Comparison of ENCODE assay signal across 11 cellular contexts in the genomic region with DNA sequence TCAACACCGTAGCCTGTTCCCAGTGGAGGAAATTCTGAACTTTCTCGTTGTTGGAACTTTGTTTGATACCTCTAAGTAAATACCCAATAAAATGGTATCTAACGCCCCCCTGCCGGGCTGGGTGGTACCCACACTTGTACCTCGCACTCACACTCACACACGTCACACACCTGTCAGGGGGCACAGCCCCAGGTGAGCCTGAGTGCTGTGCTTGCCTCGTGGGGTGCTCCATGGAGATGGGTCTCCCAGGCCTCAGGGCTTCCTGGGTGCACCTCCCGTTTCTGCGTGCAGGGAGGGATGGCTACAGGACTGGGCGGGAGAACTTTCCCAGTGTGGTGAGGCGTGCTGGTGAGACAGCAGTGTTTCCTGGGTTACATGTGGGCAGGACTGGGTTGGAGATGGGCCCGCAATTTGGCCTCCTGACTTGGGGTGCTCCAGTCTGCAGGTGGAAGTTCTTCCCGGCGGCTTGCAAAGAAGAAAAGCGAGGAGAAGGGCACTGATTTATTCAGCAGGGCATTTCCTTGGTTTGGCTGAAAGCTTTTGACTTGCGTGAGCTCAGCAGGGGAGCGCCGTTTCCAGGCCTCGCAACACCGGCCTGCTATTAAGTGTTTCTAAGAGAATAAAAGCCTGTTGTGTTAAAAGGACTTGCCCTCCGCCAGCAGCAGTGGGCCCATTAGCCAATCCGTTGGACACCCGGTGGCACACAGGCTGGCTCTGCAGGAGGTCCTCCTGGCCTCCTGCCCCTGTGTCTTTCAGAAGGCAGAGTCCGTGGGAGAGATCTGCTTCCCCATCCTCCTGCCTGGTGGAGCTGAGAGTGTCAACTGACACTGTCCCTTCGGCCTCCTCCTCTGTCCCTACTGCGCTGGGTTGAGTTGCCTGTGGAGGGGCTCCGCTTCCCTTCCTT.
DNase-seq lines count a peak whose midpoint lies in the region; ATAC-seq and TF ChIP-seq lines count a peak whose summit lies in the region.
"Had no signal": no experiment of that assay in that cellular context is flagged by ENCODE, and none has a peak within 500 bp of the region (broad histone marks: within the 10 kb centered on the region; RNA-seq: fewer than 3 reads in every experiment).

No MANE protein-coding gene starts in this region.

- no peak overlapping the region for H3K4me3 ChIP-seq in thyroid gland (replicated peaks in 1 of 3)
- H3K4me3 ChIP-seq in esophagus squamous epithelium = no peak overlapping the region

- CTCF ChIA-PET in WTC11 (lab: Charles Lee) = interaction anchor here (0.9 to 1.7 kb wide), 5 partner anchors 33 to 81 kb away, joined by 3 to 6 read pairs (median 5); partner anchors contain the start of gene KIF26B
- CTCF ChIA-PET in GM10248 (lab: Yijun Ruan, JAX) = no interaction called here

- no peaks in the 10 kb centered on the region for H3K36me3 Mint-ChIP-seq in WTC11
- H3K36me3 Mint-ChIP-seq: activated naive CD8-positive, alpha-beta T cell treated with anti-CD3 and anti-CD28 coated beads, Interleukin-2, amount 10 ng/mL, durations not matched to agents 7 days and 5 days had no signal

- H3K4me3 Mint-ChIP-seq in WTC11 = peak overlapping the region; percentile 12
- H3K4me3 Mint-ChIP-seq: activated naive CD8-positive, alpha-beta T cell treated with anti-CD3 and anti-CD28 coated beads, Interleukin-2, amount 10 ng/mL, durations not matched to agents 7 days and 5 days had no signal

- H3K27me3 Mint-ChIP-seq in WTC11 (ENCODE audit: low read depth) = peaks cover 8% of the 10 kb centered on the region; the same call in 1 of the 2 replicates

- DNase-seq in NCI-H510A treated with DMSO at 0.1 percent for 48 hours (lab: John Stamatoyannopoulos, UW) (peak; percentile 34), NCI-H510A (lab: John Stamatoyannopoulos, UW) (no peak), WTC11 (ENCODE audit: low spot score) (peak; percentile 56), iPS-NIHi7 (ENCODE audit: extremely low spot score) (peak; percentile 68), thyroid gland (peak; percentile 77 to 81), RKO (ENCODE audit: low spot score) (no peak), GM10248 (ENCODE audit: extremely low spot score) (no peak), esophagus squamous epithelium (lab: John Stamatoyannopoulos, UW) (no peak)
- DNase-seq: activated CD4-positive, alpha-beta T cell treated with anti-CD3 and anti-CD28 coated beads, Interleukin-2, amount 50 U/mL, for 4 hours; activated naive CD8-positive, alpha-beta T cell treated with anti-CD3 and anti-CD28 coated beads, Interleukin-2, amount 10 ng/mL, durations not matched to agents 7 days and 5 days; NCI-H1436 treated with DMSO at 0.1 percent for 48 hours had no signal

- no peak overlapping the region for H3K27ac Mint-ChIP-seq in WTC11
- H3K27ac Mint-ChIP-seq: activated naive CD8-positive, alpha-beta T cell treated with anti-CD3 and anti-CD28 coated beads, Interleukin-2, amount 10 ng/mL, durations not matched to agents 7 days and 5 days had no signal

- POLR2A ChIA-PET in WTC11 (lab: Charles Lee) (no interaction called here), GM10248 (lab: Yijun Ruan, JAX) (no interaction called here)

- no peaks in the 10 kb centered on the region for H3K9me3 Mint-ChIP-seq in WTC11
- H3K9me3 Mint-ChIP-seq: activated naive CD8-positive, alpha-beta T cell treated with anti-CD3 and anti-CD28 coated beads, Interleukin-2, amount 10 ng/mL, durations not matched to agents 7 days and 5 days had no signal

- peaks cover 13 to 15% of the 10 kb centered on the region in 2 donors for H3K4me1 ChIP-seq in thyroid gland
- H3K4me1 ChIP-seq in esophagus squamous epithelium = no peaks in the 10 kb centered on the region

- WGBS in thyroid gland, 2 donors = 51 to 55% methylated on average over 23 to 27 of the region's 27 CpGs
- WGBS in esophagus squamous epithelium, 2 donors = 75 to 84% methylated on average over 8 to 17 of the region's 27 CpGs

- TF ChIP-seq CTCF in WTC11 (IDR thresholded peaks at IDR 0.05) (no peak), thyroid gland (IDR thresholded peaks at IDR 0.05) (no peak), GM10248 (IDR thresholded peaks at IDR 0.05; ENCODE audit: control extremely low read depth, extremely low read depth, low read depth, missing control alignments) (no peak), esophagus squamous epithelium (IDR thresholded peaks at IDR 0.05) (no peak)

- H3K27me3 ChIP-seq in thyroid gland = no peaks in the 10 kb centered on the region
- no peaks in the 10 kb centered on the region for H3K27me3 ChIP-seq in esophagus squamous epithelium

- ATAC-seq in WTC11 = peak; percentile 82

- no peak for TF ChIP-seq POLR2A in thyroid gland (IDR thresholded peaks at IDR 0.05)
- no peak for TF ChIP-seq POLR2A in esophagus squamous epithelium (IDR thresholded peaks at IDR 0.05)

- no peaks in the 10 kb centered on the region for H3K36me3 ChIP-seq in thyroid gland
- H3K36me3 ChIP-seq in esophagus squamous epithelium = no peaks in the 10 kb centered on the region

- no peaks in the 10 kb centered on the region for H3K9me3 ChIP-seq in thyroid gland
- H3K9me3 ChIP-seq in esophagus squamous epithelium = no peaks in the 10 kb centered on the region

- H3K27ac ChIP-seq in thyroid gland (peak overlapping the region; percentile 47 to 79 (median 71)), esophagus squamous epithelium (no peak overlapping the region)

- intact Hi-C loops in thyroid gland (cut with DNase I) (no loop called here), esophagus squamous epithelium (cut with DNase I) (no loop called here)

- peaks cover 14% of the 10 kb centered on the region for H3K4me1 Mint-ChIP-seq in WTC11
- H3K4me1 Mint-ChIP-seq: activated naive CD8-positive, alpha-beta T cell treated with anti-CD3 and anti-CD28 coated beads, Interleukin-2, amount 10 ng/mL, durations not matched to agents 7 days and 5 days had no signal

TF ChIP-seq in WTC11, 78 proteins besides CTCF, POLR2A, EP300 and RAD21:
- TF ChIP-seq, protein P1, sequence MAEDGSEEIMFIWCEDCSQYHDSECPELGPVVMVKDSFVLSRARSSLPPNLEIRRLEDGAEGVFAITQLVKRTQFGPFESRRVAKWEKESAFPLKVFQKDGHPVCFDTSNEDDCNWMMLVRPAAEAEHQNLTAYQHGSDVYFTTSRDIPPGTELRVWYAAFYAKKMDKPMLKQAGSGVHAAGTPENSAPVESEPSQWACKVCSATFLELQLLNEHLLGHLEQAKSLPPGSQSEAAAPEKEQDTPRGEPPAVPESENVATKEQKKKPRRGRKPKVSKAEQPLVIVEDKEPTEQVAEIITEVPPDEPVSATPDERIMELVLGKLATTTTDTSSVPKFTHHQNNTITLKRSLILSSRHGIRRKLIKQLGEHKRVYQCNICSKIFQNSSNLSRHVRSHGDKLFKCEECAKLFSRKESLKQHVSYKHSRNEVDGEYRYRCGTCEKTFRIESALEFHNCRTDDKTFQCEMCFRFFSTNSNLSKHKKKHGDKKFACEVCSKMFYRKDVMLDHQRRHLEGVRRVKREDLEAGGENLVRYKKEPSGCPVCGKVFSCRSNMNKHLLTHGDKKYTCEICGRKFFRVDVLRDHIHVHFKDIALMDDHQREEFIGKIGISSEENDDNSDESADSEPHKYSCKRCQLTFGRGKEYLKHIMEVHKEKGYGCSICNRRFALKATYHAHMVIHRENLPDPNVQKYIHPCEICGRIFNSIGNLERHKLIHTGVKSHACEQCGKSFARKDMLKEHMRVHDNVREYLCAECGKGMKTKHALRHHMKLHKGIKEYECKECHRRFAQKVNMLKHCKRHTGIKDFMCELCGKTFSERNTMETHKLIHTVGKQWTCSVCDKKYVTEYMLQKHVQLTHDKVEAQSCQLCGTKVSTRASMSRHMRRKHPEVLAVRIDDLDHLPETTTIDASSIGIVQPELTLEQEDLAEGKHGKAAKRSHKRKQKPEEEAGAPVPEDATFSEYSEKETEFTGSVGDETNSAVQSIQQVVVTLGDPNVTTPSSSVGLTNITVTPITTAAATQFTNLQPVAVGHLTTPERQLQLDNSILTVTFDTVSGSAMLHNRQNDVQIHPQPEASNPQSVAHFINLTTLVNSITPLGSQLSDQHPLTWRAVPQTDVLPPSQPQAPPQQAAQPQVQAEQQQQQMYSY (CRISPR knock-in tag; IDR thresholded peaks at IDR 0.05) = no peak
- TF ChIP-seq HMGA2 (CRISPR knock-in tag; IDR thresholded peaks at IDR 0.05) (0 out of 2 replicates have a peak, but pooled peaks have one; percentile 9), ZNF423 (CRISPR knock-in tag; IDR thresholded peaks at IDR 0.05) (peak; percentile 94), ZNF317 (CRISPR knock-in tag; IDR thresholded peaks at IDR 0.05; ENCODE audit: borderline replicate concordance, low read depth) (no peak), ATF2 (CRISPR knock-in tag; IDR thresholded peaks at IDR 0.05; ENCODE audit: borderline replicate concordance, low read depth) (no peak)
- TF ChIP-seq, protein P2, sequence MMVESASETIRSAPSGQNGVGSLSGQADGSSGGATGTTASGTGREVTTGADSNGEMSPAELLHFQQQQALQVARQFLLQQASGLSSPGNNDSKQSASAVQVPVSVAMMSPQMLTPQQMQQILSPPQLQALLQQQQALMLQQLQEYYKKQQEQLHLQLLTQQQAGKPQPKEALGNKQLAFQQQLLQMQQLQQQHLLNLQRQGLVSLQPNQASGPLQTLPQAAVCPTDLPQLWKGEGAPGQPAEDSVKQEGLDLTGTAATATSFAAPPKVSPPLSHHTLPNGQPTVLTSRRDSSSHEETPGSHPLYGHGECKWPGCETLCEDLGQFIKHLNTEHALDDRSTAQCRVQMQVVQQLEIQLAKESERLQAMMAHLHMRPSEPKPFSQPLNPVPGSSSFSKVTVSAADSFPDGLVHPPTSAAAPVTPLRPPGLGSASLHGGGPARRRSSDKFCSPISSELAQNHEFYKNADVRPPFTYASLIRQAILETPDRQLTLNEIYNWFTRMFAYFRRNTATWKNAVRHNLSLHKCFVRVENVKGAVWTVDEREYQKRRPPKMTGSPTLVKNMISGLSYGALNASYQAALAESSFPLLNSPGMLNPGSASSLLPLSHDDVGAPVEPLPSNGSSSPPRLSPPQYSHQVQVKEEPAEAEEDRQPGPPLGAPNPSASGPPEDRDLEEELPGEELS (CRISPR knock-in tag; IDR thresholded peaks at IDR 0.05) = no peak

Comparison
In these comparisons a context has a peak if more than half of its experiments do, and no peak if none do; other contexts are left out.
1. DNase-seq: peak in NCI-H510A treated with DMSO at 0.1 percent for 48 hours (single experiment), WTC11 (single experiment), iPS-NIHi7 (single experiment) and thyroid gland (2 of 2); none in NCI-H510A (single experiment), RKO (single experiment), GM10248 (single experiment) and esophagus squamous epithelium (single experiment).
2. H3K27ac ChIP-seq: peak in thyroid gland (3 of 3); none in esophagus squamous epithelium (0 of 4).